Comparison of ENCODE assay signal across 15 cellular contexts in genomic region chr1:207833381-207833780, GRCh38.
DNase-seq lines count a peak whose midpoint lies in the region; ATAC-seq and TF ChIP-seq lines count a peak whose summit lies in the region.
"Had no signal": no experiment of that assay in that cellular context is flagged by ENCODE, and none has a peak within 500 bp of the region (broad histone marks: within the 10 kb centered on the region; RNA-seq: fewer than 3 reads in every experiment).

No MANE protein-coding gene starts in this region.

- H3K27me3 Mint-ChIP-seq in activated naive CD4-positive, alpha-beta T cell treated with anti-CD3 and anti-CD28 coated beads, Interleukin-2, amount 50 U/mL, for 24 hours, result no peaks in the 10 kb centered on the region
- H3K27me3 Mint-ChIP-seq: progenitor cell of endocrine pancreas had no signal

- H3K36me3 ChIP-seq in gastroesophageal sphincter (peaks cover 0 to 2% of the 10 kb centered on the region in 2 donors), thoracic aorta (no peaks in the 10 kb centered on the region), SK-N-SH (replicated peaks in 1 of 2; ENCODE audit: control insufficient read depth in 1 of 2, insufficient read depth in 2 of 2, low read length in 1 of 2) (peaks cover 0 to 2% of the 10 kb centered on the region in 2 experiments)
- H3K36me3 ChIP-seq: SJCRH30 had no signal

- TF ChIP-seq POLR2A in gastroesophageal sphincter (IDR thresholded peaks at IDR 0.05), result no peak

- H3K4me2 ChIP-seq in SK-N-SH, result no peak overlapping the region

- H3K27ac Mint-ChIP-seq in activated naive CD4-positive, alpha-beta T cell treated with anti-CD3 and anti-CD28 coated beads, Interleukin-2, amount 50 U/mL, for 24 hours, result peak overlapping the region; percentile 41
- H3K27ac Mint-ChIP-seq: progenitor cell of endocrine pancreas had no signal

- H3K27me3 ChIP-seq in gastroesophageal sphincter (no peaks in the 10 kb centered on the region), thoracic aorta (replicated peaks; ENCODE audit: insufficient read depth) (no peaks in the 10 kb centered on the region), SK-N-SH (ENCODE audit: insufficient read depth) (no peaks in the 10 kb centered on the region)
- H3K27me3 ChIP-seq: SJCRH30 had no signal

- ATAC-seq in gastroesophageal sphincter, result no peak
- no peak for ATAC-seq in thoracic aorta (ENCODE audit: insufficient number of reproducible peaks, low FRiP score, low read depth)
- ATAC-seq in HG02852 (IDR thresholded peaks at IDR 0.05; ENCODE audit: unreplicated experiment), result no peak

- TF ChIP-seq CTCF in gastroesophageal sphincter (IDR thresholded peaks at IDR 0.05), result no peak
- no peak for TF ChIP-seq CTCF in thoracic aorta (IDR thresholded peaks at IDR 0.05)
- no peak for TF ChIP-seq CTCF in SK-N-SH (IDR thresholded peaks at IDR 0.05)

- no peak overlapping the region for H2AFZ ChIP-seq in SK-N-SH (ENCODE audit: low read depth)

- no peak for DNase-seq in activated naive CD4-positive, alpha-beta T cell (lab: John Stamatoyannopoulos, UW)
- DNase-seq in SKM-1 treated with dmso at 0.1 percent for 144 hours (lab: John Stamatoyannopoulos, UW; ENCODE audit: unreplicated experiment) (peak; percentile 64), thoracic aorta (ENCODE audit: low spot score) (no peak), activated gamma-delta T cell treated with Interleukin-2 at 50 U/mL for 16 hours (no peak), SK-N-SH (no peak)
- DNase-seq: activated CD4-positive, alpha-beta T cell treated with anti-CD3 and anti-CD28 coated beads for 1 hour; HCEC 1CT; NCI-H1930; NCI-H82; SJCRH30; stimulated activated CD4-positive, alpha-beta T cell treated with anti-CD3 and anti-CD28 coated beads, Interleukin-1b, Interleukin-23, amount 100 ng/mL, for 48 hours had no signal

- 77 to 100% methylated on average over 1 to 6 of the region's 6 CpGs for WGBS in gastroesophageal sphincter (ENCODE audit: low coverage in 1 of 2), 2 donors
- 100% methylated on average over 2 of the region's 6 CpGs for WGBS in SK-N-SH (ENCODE audit: low lambda C conversion rate)

- H3K9me2 ChIP-seq in SK-N-SH, result no peaks in the 10 kb centered on the region

- no peaks in the 10 kb centered on the region for H4K20me1 ChIP-seq in SK-N-SH (ENCODE audit: insufficient read depth)

- CTCF ChIA-PET in SK-N-SH (lab: Yijun Ruan, JAX), result interaction anchor here (7.0 kb wide), 1 partner anchor 38 kb away, joined by 82 read pairs; no protein-coding TSS in a partner anchor

- H3K9me3 ChIP-seq in gastroesophageal sphincter (no peaks in the 10 kb centered on the region), thoracic aorta (no peaks in the 10 kb centered on the region), SK-N-SH (no peaks in the 10 kb centered on the region)
- H3K9me3 ChIP-seq: SJCRH30 had no signal

- peaks cover 99% of the 10 kb centered on the region for H3K4me1 Mint-ChIP-seq in activated naive CD4-positive, alpha-beta T cell treated with anti-CD3 and anti-CD28 coated beads, Interleukin-2, amount 50 U/mL, for 24 hours

- no peak overlapping the region for H3K9ac ChIP-seq in SK-N-SH

- H3K4me3 Mint-ChIP-seq in activated naive CD4-positive, alpha-beta T cell treated with anti-CD3 and anti-CD28 coated beads, Interleukin-2, amount 50 U/mL, for 24 hours, result no peak overlapping the region

- H3K9me3 Mint-ChIP-seq in activated naive CD4-positive, alpha-beta T cell treated with anti-CD3 and anti-CD28 coated beads, Interleukin-2, amount 50 U/mL, for 24 hours, result no peaks in the 10 kb centered on the region

- H3K4me3 ChIP-seq in gastroesophageal sphincter, result no peak overlapping the region
- H3K4me3 ChIP-seq in thoracic aorta, result no peak overlapping the region
- H3K4me3 ChIP-seq in SK-N-SH (ENCODE audit: low read depth in 2 of 2, low read length in 1 of 2), result no peak overlapping the region
- H3K4me3 ChIP-seq: SJCRH30 had no signal

- H3K79me2 ChIP-seq in SK-N-SH (ENCODE audit: insufficient read depth), result no peaks in the 10 kb centered on the region

- POLR2A ChIA-PET in SK-N-SH (lab: Yijun Ruan, JAX), result no interaction called here

- TF ChIP-seq RAD21 in SK-N-SH (IDR thresholded peaks at IDR 0.05; ENCODE audit: low read length), result no peak

- H3K36me3 Mint-ChIP-seq in activated naive CD4-positive, alpha-beta T cell treated with anti-CD3 and anti-CD28 coated beads, Interleukin-2, amount 50 U/mL, for 24 hours, result peaks cover 6% of the 10 kb centered on the region

- H3K27ac ChIP-seq in gastroesophageal sphincter, result peak overlapping the region in 3 of 4 donors; percentile 70 to 99 (median 77)
- H3K27ac ChIP-seq in thoracic aorta, result peak overlapping the region; percentile 73 to 80
- no peak overlapping the region for H3K27ac ChIP-seq in SK-N-SH (ENCODE audit: low read depth in 2 of 2, low read length in 1 of 2)
- H3K27ac ChIP-seq: SJCRH30 had no signal

- peaks cover 5 to 96% (median 69%) of the 10 kb centered on the region in 3 donors for H3K4me1 ChIP-seq in gastroesophageal sphincter
- peaks cover 31 to 66% of the 10 kb centered on the region in 2 donors for H3K4me1 ChIP-seq in thoracic aorta (ENCODE audit: control insufficient read depth in 1 of 2, low read depth in 2 of 2)
- peaks cover 0 to 14% of the 10 kb centered on the region in 2 experiments; a peak in 2 of 4 replicates for H3K4me1 ChIP-seq in SK-N-SH (ENCODE audit: control insufficient read depth in 1 of 2, insufficient read depth in 2 of 2, low read depth in 1 of 2, low read length in 1 of 2)
- H3K4me1 ChIP-seq: SJCRH30 had no signal

- TF ChIP-seq EP300 in gastroesophageal sphincter (IDR thresholded peaks at IDR 0.05) (no peak), SK-N-SH (IDR thresholded peaks at IDR 0.05; ENCODE audit: borderline replicate concordance in 1 of 2, low read depth in 1 of 2, low read length in 1 of 2) (no peak)

- H3F3A ChIP-seq in SK-N-SH (replicated peaks; ENCODE audit: insufficient read depth), result no peaks in the 10 kb centered on the region

TF ChIP-seq in SK-N-SH, 30 proteins besides CTCF, POLR2A, EP300 and RAD21 (continues in another document):
- TF ChIP-seq SIN3A (IDR thresholded peaks at IDR 0.05; ENCODE audit: borderline replicate concordance, low read depth, low read length), result no peak
- TF ChIP-seq GATA2 (CRISPR knock-in tag; IDR thresholded peaks at IDR 0.05), result no peak
- TF ChIP-seq YY1 (IDR thresholded peaks at IDR 0.05; ENCODE audit: low read depth), result no peak
- no peak for TF ChIP-seq USF2 (IDR thresholded peaks at IDR 0.05; ENCODE audit: borderline replicate concordance, low read depth, low read length)
- TF ChIP-seq USF1 (IDR thresholded peaks at IDR 0.05; ENCODE audit: borderline replicate concordance, low read depth), result no peak
- no peak for TF ChIP-seq SMC3 (IDR thresholded peaks at IDR 0.05; ENCODE audit: low read depth, low read length)
- TF ChIP-seq RFX5 (IDR thresholded peaks at IDR 0.05; ENCODE audit: low read length), result no peak
- no peak for TF ChIP-seq CHD2 (IDR thresholded peaks at IDR 0.05; ENCODE audit: low read length, partially characterized antibody)
- no peak for TF ChIP-seq MAX (IDR thresholded peaks at IDR 0.05; ENCODE audit: low read depth)
- no peak for TF ChIP-seq JUND (IDR thresholded peaks at IDR 0.05)
- no peak for TF ChIP-seq TAF1 (IDR thresholded peaks at IDR 0.05; ENCODE audit: borderline replicate concordance, low read depth, low read length)
- TF ChIP-seq REST (IDR thresholded peaks at IDR 0.05; ENCODE audit: low read depth, low read length), result no peak
- no peak for TF ChIP-seq ELF1 (IDR thresholded peaks at IDR 0.05)

Comparison
In these comparisons a context has a peak if more than half of its experiments do, and no peak if none do; other contexts are left out.
1. H3K27ac ChIP-seq: peak in gastroesophageal sphincter (3 of 4) and thoracic aorta (2 of 2); none in SK-N-SH (0 of 2).